25 cellular contexts compared by ENCODE assay signal in the genomic region with DNA sequence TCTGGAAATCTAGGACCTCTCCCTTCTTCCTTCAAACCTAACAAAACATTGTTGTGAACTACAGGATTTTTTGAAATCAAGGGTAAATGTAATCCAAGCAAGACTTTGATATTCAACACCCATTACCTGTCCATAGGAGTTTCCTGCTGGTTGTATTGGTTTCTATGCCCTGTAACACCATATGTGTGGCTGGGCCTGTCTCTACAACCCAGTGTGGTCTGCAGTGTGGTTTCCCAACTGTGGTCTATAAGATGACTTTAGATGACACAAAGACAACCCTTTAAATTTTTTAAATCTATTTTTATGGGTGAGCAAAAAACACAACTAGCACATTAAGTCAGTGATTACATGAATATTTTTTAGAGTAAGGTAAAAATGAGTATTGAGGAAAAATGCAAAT.
A peak's percentile ranks its signal among the peaks of the same experiment; 100 is the strongest.
DNase-seq lines count a peak whose midpoint lies in the region; ATAC-seq, FAIRE-seq and TF ChIP-seq lines count a peak whose summit lies in the region.
"Had no signal": no experiment of that assay in that cellular context is flagged by ENCODE, and none has a peak within 500 bp of the region (broad histone marks: within the 10 kb centered on the region; RNA-seq: fewer than 3 reads in every experiment).

No MANE protein-coding gene starts in this region.

- no peaks in the 10 kb centered on the region for H3K36me3 ChIP-seq in GM12878 (ENCODE audit: control insufficient read depth in 2 of 2, insufficient read depth in 2 of 2, low read length in 1 of 2)
- H3K36me3 ChIP-seq in mucosa of descending colon (ENCODE audit: low read depth), result no peaks in the 10 kb centered on the region

- in situ Hi-C loops in GM12878 (cut with MboI), result no loop called here

- TF ChIP-seq CTCF in GM12865 (IDR thresholded peaks at IDR 0.05; ENCODE audit: insufficient read depth, low read depth, low read length, missing control alignments) (no peak), GM12878 (IDR thresholded peaks at IDR 0.05 in 2 of 3, conservative IDR thresholded peaks at IDR 0.05 in 1 of 3; ENCODE audit: control insufficient read depth in 2 of 3, extremely low read depth in 1 of 3, insufficient read depth in 1 of 3, low read depth in 3 of 3, low read length in 3 of 3) (no peak), mucosa of descending colon (IDR thresholded peaks at IDR 0.05) (no peak)

- CTCF ChIA-PET in GM12878 (lab: Yijun Ruan, JAX), result interaction anchor here (0.6 to 0.9 kb wide), 2 partner anchors 14 to 1370 kb away, joined by 3 read pairs; no protein-coding TSS in a partner anchor

- no peaks in the 10 kb centered on the region for H4K20me1 ChIP-seq in GM12878 (ENCODE audit: control insufficient read depth, insufficient read depth)
- H4K20me1 ChIP-seq: BLaER1 treated with 17β-estradiol and CSF1 and Interleukin-3, amounts not matched to agents 10 nM and 100 nM had no signal

- peak; percentile 2 for DNase-seq in NK-92 treated with Interleukin-12 subunit alpha and Interleukin-12 subunit beta, amount 100 ng/mL, for 24 hours (lab: John Stamatoyannopoulos, UW)
- no peak for DNase-seq in NK-92 (lab: John Stamatoyannopoulos, UW; ENCODE audit: unreplicated experiment)
- DNase-seq in GM12865 (ENCODE audit: low read depth), result peak; percentile 27
- peak; percentile 28 for DNase-seq in OCI-M1 (lab: John Stamatoyannopoulos, UW)
- no peak for DNase-seq in GM12878 (ENCODE audit: low read depth, low spot score)
- no peak for DNase-seq in mucosa of descending colon
- DNase-seq: 8988T, Caco-2, DMS 273 treated with DMSO at 0.1 percent for 48 hours, DMS79 treated with DMSO at 0.1 percent for 48 hours, H7, NCI-H1105, NCI-H146, NCI-H2029, NCI-H226, NCI-H524, NCI-H774, PC-3, RPMI8226, SHP77 had no signal

- intact Hi-C loops in GM12878 (cut with micrococcal nuclease; ENCODE audit: unreplicated experiment), result no loop called here
- intact Hi-C loops in mucosa of descending colon (cut with DNase I, micrococcal nuclease), result no loop called here

- no peaks in the 10 kb centered on the region for H3K79me2 ChIP-seq in GM12878 (ENCODE audit: control insufficient read depth, insufficient read depth, low read length)

- no peak for FAIRE-seq in GM12878 (lab: Jason Lieb, UNC)
- FAIRE-seq: GM18507, K562 had no signal

- no peak for TF ChIP-seq RAD21 in GM12878 (IDR thresholded peaks at IDR 0.05; ENCODE audit: insufficient read depth, low read depth, low read length)

- no peak overlapping the region for H3K27ac ChIP-seq in GM12878 (ENCODE audit: control insufficient read depth, insufficient read depth)
- H3K27ac ChIP-seq: BLaER1 treated with 17β-estradiol and CSF1 and Interleukin-3, amounts not matched to agents 10 nM and 100 nM had no signal

- SMC1A ChIA-PET in GM12878 (lab: Charles Lee; ENCODE audit: uncharacterized antibody, unreplicated experiment), result interaction anchor here (0.7 to 1.0 kb wide), 2 partner anchors 92 to 104 kb away, joined by 3 to 5 read pairs; no protein-coding TSS in a partner anchor

- RAD21 ChIA-PET in GM12878 (lab: Charles Lee; ENCODE audit: unreplicated experiment), result interaction anchor here (1.4 kb wide), 1 partner anchor 15 kb away, joined by 4 read pairs; no protein-coding TSS in a partner anchor

- H3K9ac ChIP-seq in GM12878 (ENCODE audit: control insufficient read depth, insufficient read depth, low read length), result no peak overlapping the region
- H3K9ac ChIP-seq: BLaER1 treated with 17β-estradiol and CSF1 and Interleukin-3, amounts not matched to agents 10 nM and 100 nM had no signal

- ATAC-seq in GM12878, result peak; percentile 65
- no peak for ATAC-seq in HG03097 (IDR thresholded peaks at IDR 0.05; ENCODE audit: low FRiP score, unreplicated experiment)
- ATAC-seq in mucosa of descending colon, result no peak
- ATAC-seq in HG03432 (IDR thresholded peaks at IDR 0.05; ENCODE audit: unreplicated experiment), result no peak
- ATAC-seq: K562, PC-3 had no signal

- no peaks in the 10 kb centered on the region for H3K4me1 ChIP-seq in GM12878 (ENCODE audit: control insufficient read depth, insufficient read depth, low read length)
- H3K4me1 ChIP-seq in mucosa of descending colon (ENCODE audit: low read depth), result no peaks in the 10 kb centered on the region
- H3K4me1 ChIP-seq: Caco-2 had no signal

- no peak for TF ChIP-seq POLR2A in GM12878 (IDR thresholded peaks at IDR 0.05; ENCODE audit: low read depth, low read length)

- no peaks in the 10 kb centered on the region for H3K9me3 ChIP-seq in GM12878 (replicated peaks; ENCODE audit: control insufficient read depth, insufficient read depth, low read length)
- H3K9me3 ChIP-seq in mucosa of descending colon, result peaks cover 3% of the 10 kb centered on the region
- H3K9me3 ChIP-seq: Caco-2 had no signal

- no peak for TF ChIP-seq EP300 in GM12878 (IDR thresholded peaks at IDR 0.05; ENCODE audit: borderline replicate concordance in 1 of 2, control insufficient read depth in 1 of 2, low read depth in 2 of 2, low read length in 2 of 2)

- no TSS peak for BruUV-seq in GM12878 (replicated peaks; lab: Mats Ljungman, UMichigan)

- H3K27me3 ChIP-seq in GM12878 (replicated peaks in 1 of 2; ENCODE audit: control insufficient read depth in 2 of 2, insufficient read depth in 2 of 2, low read length in 1 of 2), result no peaks in the 10 kb centered on the region
- H3K27me3 ChIP-seq: BLaER1 treated with 17β-estradiol and CSF1 and Interleukin-3, amounts not matched to agents 10 nM and 100 nM had no signal

- H2AFZ ChIP-seq in GM12878 (ENCODE audit: control insufficient read depth, low read depth, low read length), result no peak overlapping the region

- H3K4me2 ChIP-seq in GM12878 (ENCODE audit: control insufficient read depth, insufficient read depth), result no peak overlapping the region
- H3K4me2 ChIP-seq: BLaER1 treated with 17β-estradiol and CSF1 and Interleukin-3, amounts not matched to agents 10 nM and 100 nM had no signal

- H3K4me3 ChIP-seq in GM12865 (ENCODE audit: low read depth, low read length) (no peak overlapping the region), GM12878 (no peak overlapping the region), mucosa of descending colon (no peak overlapping the region)
- H3K4me3 ChIP-seq: BLaER1 treated with 17β-estradiol and CSF1 and Interleukin-3, amounts not matched to agents 10 nM and 100 nM; K562 had no signal

- POLR2A ChIA-PET in GM12878 (lab: Charles Lee), result interaction anchor here (0.6 to 0.7 kb wide), 2 partner anchors 9 to 180 kb away, joined by 3 read pairs; no protein-coding TSS in a partner anchor

TF ChIP-seq in GM12878, 131 proteins besides CTCF, POLR2A, EP300 and RAD21:
- no peak for TF ChIP-seq SIX5 (IDR thresholded peaks at IDR 0.05; ENCODE audit: low read depth, low read length, severe bottlenecking)
- TF ChIP-seq, protein P1, sequence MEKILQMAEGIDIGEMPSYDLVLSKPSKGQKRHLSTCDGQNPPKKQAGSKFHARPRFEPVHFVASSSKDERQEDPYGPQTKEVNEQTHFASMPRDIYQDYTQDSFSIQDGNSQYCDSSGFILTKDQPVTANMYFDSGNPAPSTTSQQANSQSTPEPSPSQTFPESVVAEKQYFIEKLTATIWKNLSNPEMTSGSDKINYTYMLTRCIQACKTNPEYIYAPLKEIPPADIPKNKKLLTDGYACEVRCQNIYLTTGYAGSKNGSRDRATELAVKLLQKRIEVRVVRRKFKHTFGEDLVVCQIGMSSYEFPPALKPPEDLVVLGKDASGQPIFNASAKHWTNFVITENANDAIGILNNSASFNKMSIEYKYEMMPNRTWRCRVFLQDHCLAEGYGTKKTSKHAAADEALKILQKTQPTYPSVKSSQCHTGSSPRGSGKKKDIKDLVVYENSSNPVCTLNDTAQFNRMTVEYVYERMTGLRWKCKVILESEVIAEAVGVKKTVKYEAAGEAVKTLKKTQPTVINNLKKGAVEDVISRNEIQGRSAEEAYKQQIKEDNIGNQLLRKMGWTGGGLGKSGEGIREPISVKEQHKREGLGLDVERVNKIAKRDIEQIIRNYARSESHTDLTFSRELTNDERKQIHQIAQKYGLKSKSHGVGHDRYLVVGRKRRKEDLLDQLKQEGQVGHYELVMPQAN (conservative IDR thresholded peaks at IDR 0.05), result no peak
- no peak for TF ChIP-seq NR2C2 (IDR thresholded peaks at IDR 0.05; ENCODE audit: borderline replicate concordance, control insufficient read depth, insufficient read length, low read depth)
- peak; percentile 60 for TF ChIP-seq RUNX3 (IDR thresholded peaks at IDR 0.05; ENCODE audit: low read length)
- TF ChIP-seq EZH2 (IDR thresholded peaks at IDR 0.05; ENCODE audit: borderline replicate concordance, control insufficient read depth, low read depth, low read length), result no peak
- TF ChIP-seq ZNF207 (IDR thresholded peaks at IDR 0.05; ENCODE audit: borderline replicate concordance), result no peak
- no peak for TF ChIP-seq SMC3 (IDR thresholded peaks at IDR 0.05; ENCODE audit: borderline replicate concordance, low read length)

Comparison
In these comparisons a context has a peak if more than half of its experiments do, and no peak if none do; other contexts are left out.
1. DNase-seq: peak in NK-92 treated with Interleukin-12 subunit alpha and Interleukin-12 subunit beta, amount 100 ng/mL, for 24 hours (single experiment), GM12865 (single experiment) and OCI-M1 (single experiment); none in NK-92 (single experiment), GM12878 (single experiment) and mucosa of descending colon (0 of 3).